ENCODE assay signal across 8 cellular contexts in genomic region chr14:35808076-35808657, GRCh38. TPM values are rescaled to one million over a fixed set of nuclear protein-coding genes. Genes with fewer than 3 reads are reported as not detected.
DNase-seq lines count a peak whose midpoint lies in the region; ATAC-seq and TF ChIP-seq lines count a peak whose summit lies in the region.

No MANE protein-coding gene starts in this region.

- CTCF ChIA-PET in WTC11 (lab: Charles Lee): interaction anchor here (1.5 to 5.1 kb wide), 2 partner anchors 10 to 14 kb away, joined by 9 to 25 read pairs; no protein-coding TSS in a partner anchor

- peaks cover 5% of the 10 kb centered on the region for H3K27me3 Mint-ChIP-seq in WTC11 (ENCODE audit: low read depth)

- H3K9me3 ChIP-seq in esophagus squamous epithelium (no peaks in the 10 kb centered on the region), neutrophil (no peaks in the 10 kb centered on the region)

- DNase-seq in AG09309 (ENCODE audit: low read depth) (no peak), HFF-Myc (ENCODE audit: extremely low read depth, low read depth) (no peak), WTC11 (ENCODE audit: low spot score) (peak; percentile 32), esophagus squamous epithelium (lab: John Stamatoyannopoulos, UW) (no peak), mucosa of gallbladder (ENCODE audit: low spot score) (no peak)

- peaks cover 0 to 11% (median 0%) of the 10 kb centered on the region in 3 donors for H3K36me3 ChIP-seq in esophagus squamous epithelium
- H3K36me3 ChIP-seq in neutrophil: no peaks in the 10 kb centered on the region

- H3K4me3 ChIP-seq in AG09309 (ENCODE audit: control insufficient read depth, low read depth, low read length) (peak overlapping the region; percentile 56), HFF-Myc (replicated peaks; ENCODE audit: low read depth, low read length) (peak overlapping the region; percentile 75), esophagus squamous epithelium (peak overlapping the region; percentile 57 to 82 (median 80)), neutrophil (ENCODE audit: low read depth in 1 of 2, low read length in 1 of 2) (peak overlapping the region; percentile 62 to 65)

- peaks cover 15% of the 10 kb centered on the region for H3K4me1 Mint-ChIP-seq in WTC11

- TF ChIP-seq CTCF in AG09309 (IDR thresholded peaks at IDR 0.05; ENCODE audit: control insufficient read depth, insufficient read depth, low read depth, low read length, missing control alignments) (no peak), HFF-Myc (IDR thresholded peaks at IDR 0.05; ENCODE audit: low read depth, low read length, missing control alignments) (no peak), WTC11 (IDR thresholded peaks at IDR 0.05) (no peak), esophagus squamous epithelium (IDR thresholded peaks at IDR 0.05) (no peak), neutrophil (IDR thresholded peaks at IDR 0.05) (no peak)

- POLR2A ChIA-PET in WTC11 (lab: Charles Lee): interaction anchor here (1.4 to 2.5 kb wide), 2 partner anchors 18 kb away, joined by 9 to 12 read pairs; partner anchors contain the start of gene BRMS1L

- H3K27ac Mint-ChIP-seq in WTC11: peak overlapping the region; percentile 76

- intact Hi-C loops in esophagus squamous epithelium (cut with DNase I): no loop called here

- H3K27ac ChIP-seq in esophagus squamous epithelium: peak overlapping the region; percentile 91 to 97 (median 94)
- peak overlapping the region; percentile 73 for H3K27ac ChIP-seq in neutrophil

- no peaks in the 10 kb centered on the region for H3K36me3 Mint-ChIP-seq in WTC11

- peak overlapping the region; percentile 95 for H3K4me3 Mint-ChIP-seq in WTC11

- 1% methylated on average over 14 of the region's 14 CpGs for WGBS in esophagus squamous epithelium, 2 donors

- peaks cover 9 to 34% (median 13%) of the 10 kb centered on the region in 3 donors for H3K4me1 ChIP-seq in esophagus squamous epithelium
- peaks cover 6 to 9% of the 10 kb centered on the region in 2 experiments for H3K4me1 ChIP-seq in neutrophil (ENCODE audit: control insufficient read depth in 1 of 2, insufficient read depth in 1 of 2, low read depth in 1 of 2, low read length in 1 of 2)

- H3K27me3 ChIP-seq in esophagus squamous epithelium (no peaks in the 10 kb centered on the region), neutrophil (peaks cover 14% of the 10 kb centered on the region)

- peaks cover 5% of the 10 kb centered on the region for H3K9me3 Mint-ChIP-seq in WTC11

- ATAC-seq in WTC11 (0 out of 2 replicates have a peak, but pooled peaks have one; percentile 5), HG03139 (IDR thresholded peaks at IDR 0.05; ENCODE audit: unreplicated experiment) (no peak), GM19035 (IDR thresholded peaks at IDR 0.05; ENCODE audit: unreplicated experiment) (no peak)

- TF ChIP-seq POLR2A in esophagus squamous epithelium (IDR thresholded peaks at IDR 0.05): no peak

TF ChIP-seq in WTC11, 78 proteins besides CTCF, POLR2A, EP300 and RAD21:
- TF ChIP-seq TEAD1 (CRISPR knock-in tag; IDR thresholded peaks at IDR 0.05) (no peak), MAX (CRISPR knock-in tag; IDR thresholded peaks at IDR 0.05) (no peak), ZNF532 (CRISPR knock-in tag; IDR thresholded peaks at IDR 0.05; ENCODE audit: borderline replicate concordance) (no peak), SP1 (CRISPR knock-in tag; conservative IDR thresholded peaks at IDR 0.05) (0 out of 2 replicates have a peak, but pooled peaks have one; percentile 32), CDX4 (CRISPR knock-in tag; IDR thresholded peaks at IDR 0.05; ENCODE audit: borderline replicate concordance) (no peak)
TF ChIP-seq in WTC11: peak in this region for 1.

RNA-seq across cellular contexts. Expression of gene RALGAPA1, which starts 0.9 kb away (rescaled TPM):
- 28.8 to 31.7 TPM (median 29.3 TPM) in 3 replicates for total RNA-seq in WTC11 (2021)
- total RNA-seq in esophagus squamous epithelium: 10 to 100 TPM; 22.5 to 78.6 (median 39.8) TPM
- 63.1 TPM for total RNA-seq in mucosa of gallbladder

RNA-seq across cellular contexts. Expression of gene BRMS1L, which starts 18.0 kb away (rescaled TPM):
- total RNA-seq in WTC11 (2021) (10.7 to 12.9 TPM (median 12.1 TPM) in 3 replicates), esophagus squamous epithelium (1 to 10 TPM; 2.4 to 9.0 (median 5.3) TPM), mucosa of gallbladder (6.1 TPM)
